In genomic region chr20:62595491-62595890, GRCh38 we compare ENCODE assay signal across 8 cellular contexts. TPM values are rescaled to one million over a fixed set of nuclear protein-coding genes. Genes with fewer than 3 reads are reported as not detected.
DNase-seq lines count a peak whose midpoint lies in the region; ATAC-seq lines count a peak whose summit lies in the region.

No MANE protein-coding gene starts in this region.

- DNase-seq in AG20443 (ENCODE audit: low spot score), result peak; percentile 90
- peak; percentile 57 for DNase-seq in HT1080 (ENCODE audit: low read depth)
- peak; percentile 21 for DNase-seq in astrocyte of the hippocampus (ENCODE audit: low read depth, low spot score)
- DNase-seq in left colon, result peak; percentile 61 to 62
- no peak for DNase-seq in NCI-H524 treated with DMSO at 0.1 percent for 48 hours (lab: John Stamatoyannopoulos, UW)
- DNase-seq in activated CD8-positive, alpha-beta memory T cell treated with anti-CD3 and anti-CD28 coated beads, Interleukin-2, amount 50 U/mL, for 48 hours, result no peak

- peak; percentile 86 for ATAC-seq in left colon
- ATAC-seq in HG03097 (IDR thresholded peaks at IDR 0.05; ENCODE audit: low FRiP score, unreplicated experiment), result no peak
- no peak for ATAC-seq in HG03135 (IDR thresholded peaks at IDR 0.05; ENCODE audit: unreplicated experiment)

- intact Hi-C loops in left colon (cut with DNase I, micrococcal nuclease), result no loop called here

RNA-seq across cellular contexts. Expression of gene SLCO4A1, which starts 46.8 kb away (rescaled TPM):
- total RNA-seq in HT1080 (2014; rRNA removed; shearing (Covaris generic)), result 45.5 and 55.7 TPM in 2 replicates
- 19.0 and 26.2 TPM in 2 replicates for polyA plus RNA-seq in HT1080 (2015; cell fraction: cytosol; rRNA removed)
- polyA plus RNA-seq in HT1080 (2015; cell fraction: nucleus; rRNA removed), result 43.9 and 50.8 TPM in 2 replicates
- total RNA-seq in left colon, result 10 to 100 TPM; 15.0 to 22.2 TPM

Comparison
In these comparisons a context has a peak if more than half of its experiments do, and no peak if none do; other contexts are left out.
1. DNase-seq: peak in AG20443 (single experiment), HT1080 (single experiment), astrocyte of the hippocampus (single experiment) and left colon (2 of 2); none in NCI-H524 treated with DMSO at 0.1 percent for 48 hours (single experiment) and activated CD8-positive, alpha-beta memory T cell treated with anti-CD3 and anti-CD28 coated beads, Interleukin-2, amount 50 U/mL, for 48 hours (single experiment).